Comparison of ENCODE assay signal across 12 cellular contexts in the genomic region with DNA sequence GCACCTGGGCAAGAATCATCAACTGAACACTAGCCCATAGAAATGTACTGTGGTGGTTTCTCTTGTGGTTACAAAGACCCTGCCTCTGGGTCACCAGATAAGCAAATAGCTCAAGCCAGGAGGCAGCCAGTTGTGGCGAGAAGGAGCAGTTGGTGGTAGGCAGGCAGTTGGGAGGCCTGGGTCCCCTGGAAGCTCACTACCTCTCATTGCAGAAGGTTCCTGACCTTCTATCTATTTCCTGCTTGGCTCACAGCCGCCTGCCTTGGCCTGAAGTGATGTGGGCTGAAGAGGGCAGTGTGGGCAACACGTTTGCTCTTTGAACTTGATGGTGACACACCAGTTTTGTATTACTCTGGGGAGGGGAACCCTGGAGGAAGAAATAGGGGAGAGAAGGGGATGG. TPM values are rescaled to one million over a fixed set of nuclear protein-coding genes. Genes with fewer than 3 reads are reported as not detected.
DNase-seq lines count a peak whose midpoint lies in the region; ATAC-seq and FAIRE-seq lines count a peak whose summit lies in the region.
"Had no signal": no experiment of that assay in that cellular context is flagged by ENCODE, and none has a peak within 500 bp of the region (broad histone marks: within the 10 kb centered on the region; RNA-seq: fewer than 3 reads in every experiment).

No MANE protein-coding gene starts in this region.

- no peaks in the 10 kb centered on the region for H3K36me3 ChIP-seq in trophoblast cell (ENCODE audit: control insufficient read depth in 1 of 2, insufficient read depth in 2 of 2, low read length in 2 of 2)

- no peak overlapping the region for H2BK120ac ChIP-seq in trophoblast cell (ENCODE audit: insufficient read depth, low read length, poor library complexity)

- no peak overlapping the region for H3K4ac ChIP-seq in trophoblast cell (ENCODE audit: low read depth, low read length)

- H2BK5ac ChIP-seq in trophoblast cell (ENCODE audit: low read depth, low read length, poor library complexity) = no peak overlapping the region

- H2AK5ac ChIP-seq in trophoblast cell (ENCODE audit: low read length) = no peak overlapping the region

- H3K79me1 ChIP-seq in trophoblast cell (ENCODE audit: low read length) = peaks cover 13% of the 10 kb centered on the region

- H3K4me1 ChIP-seq in trophoblast cell (ENCODE audit: control insufficient read depth in 1 of 2, insufficient read depth in 2 of 2, low read length in 2 of 2) = peaks cover 12 to 14% of the 10 kb centered on the region in 2 experiments

- peak overlapping the region; percentile 68 for H3K27ac Mint-ChIP-seq in stimulated activated effector memory CD8-positive, alpha-beta T cell treated with anti-CD3 and anti-CD28 coated beads, Interleukin-12 subunit alpha, Interleukin-12 subunit beta, amount 100 ng/mL, for 72 hours

- H3K36me3 Mint-ChIP-seq in stimulated activated effector memory CD8-positive, alpha-beta T cell treated with anti-CD3 and anti-CD28 coated beads, Interleukin-12 subunit alpha, Interleukin-12 subunit beta, amount 100 ng/mL, for 72 hours = peaks cover 6% of the 10 kb centered on the region

- FAIRE-seq in urothelium cell line (lab: Jason Lieb, UNC) = no peak
- FAIRE-seq: K562 had no signal

- H3K23ac ChIP-seq in trophoblast cell (ENCODE audit: low read length) = no peak overlapping the region

- no peak overlapping the region for H3K14ac ChIP-seq in trophoblast cell (ENCODE audit: low read length)

- H3K27ac ChIP-seq in trophoblast cell (ENCODE audit: low read depth, low read length) = no peak overlapping the region

- no peak overlapping the region for H3K4me3 Mint-ChIP-seq in stimulated activated effector memory CD8-positive, alpha-beta T cell treated with anti-CD3 and anti-CD28 coated beads, Interleukin-12 subunit alpha, Interleukin-12 subunit beta, amount 100 ng/mL, for 72 hours

- no peak overlapping the region for H4K8ac ChIP-seq in trophoblast cell (ENCODE audit: low read depth, low read length)

- no peaks in the 10 kb centered on the region for H3K9me3 ChIP-seq in trophoblast cell (ENCODE audit: insufficient read depth, low read depth, low read length)

- H3K18ac ChIP-seq in trophoblast cell (ENCODE audit: low read length) = no peak overlapping the region

- ATAC-seq in stimulated activated effector memory CD8-positive, alpha-beta T cell treated with anti-CD3 and anti-CD28 coated beads, Interleukin-12 subunit alpha, Interleukin-12 subunit beta, amount 100 ng/mL, for 72 hours = peak; percentile 35
- ATAC-seq: activated CD4-positive, CD25-positive, alpha-beta regulatory T cell treated with anti-CD3 and anti-CD28 coated beads, Interleukin-2, amount 50 U/mL, for 24 hours; K562 had no signal

- H2BK12ac ChIP-seq in trophoblast cell (ENCODE audit: low read length) = no peak overlapping the region

- peak; percentile 50 for DNase-seq in NCI-H2196 (lab: John Stamatoyannopoulos, UW; ENCODE audit: unreplicated experiment)
- no peak for DNase-seq in NCI-H2196 treated with DMSO at 0.1 percent for 48 hours (lab: John Stamatoyannopoulos, UW; ENCODE audit: unreplicated experiment)
- peak; percentile 63 for DNase-seq in NCI-H526 treated with DMSO at 0.1 percent for 48 hours (lab: John Stamatoyannopoulos, UW)
- DNase-seq in dermis blood vessel endothelial cell = peak; percentile 24
- no peak for DNase-seq in stimulated activated effector memory CD8-positive, alpha-beta T cell treated with anti-CD3 and anti-CD28 coated beads, Interleukin-12 subunit alpha, Interleukin-12 subunit beta, amount 100 ng/mL, for 72 hours (ENCODE audit: low spot score in 2 of 2)
- no peak for DNase-seq in NCI-H146 (lab: John Stamatoyannopoulos, UW)
- no peak for DNase-seq in urothelium cell line (ENCODE audit: low spot score)
- DNase-seq in trophoblast cell = no peak
- DNase-seq: cerebellar nuclear complex, kidney glomerular epithelial cell had no signal

- H3K4me1 Mint-ChIP-seq in stimulated activated effector memory CD8-positive, alpha-beta T cell treated with anti-CD3 and anti-CD28 coated beads, Interleukin-12 subunit alpha, Interleukin-12 subunit beta, amount 100 ng/mL, for 72 hours = peaks cover 46% of the 10 kb centered on the region

- no peak overlapping the region for H4K91ac ChIP-seq in trophoblast cell (ENCODE audit: low read depth, low read length)

- no CpG with 5 or more reads among the region's 3 CpGs for WGBS in trophoblast cell (ENCODE audit: extremely low coverage, insufficient coverage, insufficient read length)

- no peaks in the 10 kb centered on the region for H3K9me3 Mint-ChIP-seq in stimulated activated effector memory CD8-positive, alpha-beta T cell treated with anti-CD3 and anti-CD28 coated beads, Interleukin-12 subunit alpha, Interleukin-12 subunit beta, amount 100 ng/mL, for 72 hours

- no peaks in the 10 kb centered on the region for H3K27me3 ChIP-seq in trophoblast cell (ENCODE audit: insufficient read depth, low read length)

- H3K79me2 ChIP-seq in trophoblast cell (ENCODE audit: control insufficient read depth, insufficient read depth, low read length, poor library complexity) = peaks cover 3% of the 10 kb centered on the region

- no peak overlapping the region for H3K4me3 ChIP-seq in trophoblast cell (ENCODE audit: low read depth, low read length)
- H3K4me3 ChIP-seq: K562 had no signal

- H2AFZ ChIP-seq in trophoblast cell (ENCODE audit: insufficient read depth, low read length, poor library complexity) = no peak overlapping the region

- no peak overlapping the region for H3K9ac ChIP-seq in trophoblast cell (ENCODE audit: low read length)

- H4K12ac ChIP-seq in trophoblast cell (ENCODE audit: low read depth, low read length) = no peak overlapping the region

- H3K4me2 ChIP-seq in trophoblast cell (ENCODE audit: low read length) = no peak overlapping the region

RNA-seq across cellular contexts. Expression of a gene that starts 34.7 kb away (rescaled TPM):
- total RNA-seq in dermis blood vessel endothelial cell = 3.1 and 7.5 TPM in 2 replicates
- polyA plus RNA-seq in trophoblast cell (2013) = 16.6 and 16.8 TPM in 2 replicates

Comparison
In these comparisons a context has a peak if more than half of its experiments do, and no peak if none do; other contexts are left out.
1. DNase-seq: peak in NCI-H2196 (single experiment), NCI-H526 treated with DMSO at 0.1 percent for 48 hours (single experiment) and dermis blood vessel endothelial cell (single experiment); none in NCI-H2196 treated with DMSO at 0.1 percent for 48 hours (single experiment), stimulated activated effector memory CD8-positive, alpha-beta T cell treated with anti-CD3 and anti-CD28 coated beads, Interleukin-12 subunit alpha, Interleukin-12 subunit beta, amount 100 ng/mL, for 72 hours (0 of 2), NCI-H146 (single experiment), urothelium cell line (single experiment) and trophoblast cell (0 of 2).